Comparison of ENCODE assay signal across 13 cellular contexts in genomic region chr3:144556392-144556791, GRCh38.
DNase-seq lines count a peak whose midpoint lies in the region; ATAC-seq and TF ChIP-seq lines count a peak whose summit lies in the region.
"Had no signal": no experiment of that assay in that cellular context is flagged by ENCODE, and none has a peak within 500 bp of the region (broad histone marks: within the 10 kb centered on the region; RNA-seq: fewer than 3 reads in every experiment).

No MANE protein-coding gene starts in this region.

- H3K27me3 ChIP-seq in esophagus muscularis mucosa, result no peaks in the 10 kb centered on the region
- H3K27me3 ChIP-seq: heart right ventricle had no signal

- DNase-seq in HuH-7.5 (ENCODE audit: low spot score) (peak; percentile 15), myocyte (ENCODE audit: low read depth) (peak; percentile 85), NCI-H2081 (lab: John Stamatoyannopoulos, UW) (no peak), COLO668 (lab: John Stamatoyannopoulos, UW; ENCODE audit: unreplicated experiment) (no peak), esophagus muscularis mucosa (ENCODE audit: extremely low spot score) (no peak), AML-193 (lab: John Stamatoyannopoulos, UW) (no peak)
- DNase-seq: activated CD8-positive, alpha-beta T cell treated with anti-CD3 and anti-CD28 coated beads, Interleukin-2, amount 10 ng/mL, durations not matched to agents 7 days and 5 days; caudate nucleus; heart right ventricle; naive thymus-derived CD4-positive, alpha-beta T cell had no signal

- no peaks in the 10 kb centered on the region for H3K36me3 ChIP-seq in esophagus muscularis mucosa
- H3K36me3 ChIP-seq: heart right ventricle had no signal

- no peaks in the 10 kb centered on the region for H3K4me1 ChIP-seq in esophagus muscularis mucosa
- H3K4me1 ChIP-seq: heart right ventricle had no signal

- no peaks in the 10 kb centered on the region for H3K9me3 ChIP-seq in esophagus muscularis mucosa
- H3K9me3 ChIP-seq: heart right ventricle had no signal

- H3K4me3 ChIP-seq in esophagus muscularis mucosa, result no peak overlapping the region
- H3K4me3 ChIP-seq: heart right ventricle had no signal

- TF ChIP-seq POLR2A in esophagus muscularis mucosa (IDR thresholded peaks at IDR 0.05; ENCODE audit: low read depth), result no peak

- no peak overlapping the region for H3K27ac ChIP-seq in esophagus muscularis mucosa (replicated peaks in 1 of 4)
- H3K27ac ChIP-seq: heart right ventricle had no signal

- intact Hi-C loops in esophagus muscularis mucosa (cut with DNase I), result no loop called here

- TF ChIP-seq CTCF in esophagus muscularis mucosa (IDR thresholded peaks at IDR 0.05), result no peak

- 84% methylated on average over 3 of the region's 3 CpGs for WGBS in esophagus muscularis mucosa

- peak; percentile 86 for ATAC-seq in GM18873 (IDR thresholded peaks at IDR 0.05; ENCODE audit: low FRiP score, unreplicated experiment)
- peak; percentile 53 for ATAC-seq in HG02763 (IDR thresholded peaks at IDR 0.05; ENCODE audit: unreplicated experiment)
- ATAC-seq: activated CD8-positive, alpha-beta T cell treated with anti-CD3 and anti-CD28 coated beads, Interleukin-2, amount 10 ng/mL, durations not matched to agents 7 days and 5 days; heart right ventricle; HepG2; naive thymus-derived CD4-positive, alpha-beta T cell had no signal

- no peak for TF ChIP-seq EP300 in esophagus muscularis mucosa (IDR thresholded peaks at IDR 0.05)

Comparison
In these comparisons a context has a peak if more than half of its experiments do, and no peak if none do; other contexts are left out.
1. DNase-seq: peak in HuH-7.5 (single experiment) and myocyte (single experiment); none in NCI-H2081 (0 of 2), COLO668 (single experiment), esophagus muscularis mucosa (single experiment) and AML-193 (0 of 2).